In genomic region chr17:35778641-35779196, GRCh38 we compare ENCODE assay signal across 1 cellular context.
TF ChIP-seq lines count a peak whose summit lies in the region.

No MANE protein-coding gene starts in this region.

TF ChIP-seq in H1, 55 proteins besides CTCF, POLR2A, EP300 and RAD21:
- TF ChIP-seq JUN (IDR thresholded peaks at IDR 0.05; ENCODE audit: low read depth, low read length) (no peak), CHD7 (IDR thresholded peaks at IDR 0.05; ENCODE audit: insufficient replicate concordance, low read length) (no peak), TAF1 (IDR thresholded peaks at IDR 0.05; ENCODE audit: low read depth, low read length) (no peak), SIRT6 (IDR thresholded peaks at IDR 0.05; ENCODE audit: low read length) (no peak), GTF2F1 (IDR thresholded peaks at IDR 0.05; ENCODE audit: borderline replicate concordance, low read depth, low read length) (no peak), CEBPB (IDR thresholded peaks at IDR 0.05; ENCODE audit: low read depth, low read length) (no peak), CHD1 (IDR thresholded peaks at IDR 0.05; ENCODE audit: low read depth, low read length) (no peak), SIN3A (conservative IDR thresholded peaks at IDR 0.05 in 1 of 2, IDR thresholded peaks at IDR 0.05 in 1 of 2; ENCODE audit: low read depth in 1 of 2, low read length in 2 of 2) (no peak), RXRA (IDR thresholded peaks at IDR 0.05; ENCODE audit: insufficient read depth, low read depth, low read length) (no peak), KDM1A (IDR thresholded peaks at IDR 0.05; ENCODE audit: borderline replicate concordance, low read length) (no peak), TCF12 (IDR thresholded peaks at IDR 0.05; ENCODE audit: low read depth, low read length) (no peak), CBX8 (IDR thresholded peaks at IDR 0.05; ENCODE audit: borderline replicate concordance, low read depth, low read length) (no peak), TAF7 (optimal IDR thresholded peaks at IDR 0.05; ENCODE audit: borderline replicate concordance, low read depth, low read length) (no peak), SP2 (IDR thresholded peaks at IDR 0.05; ENCODE audit: low read length) (no peak), ZNF274 (IDR thresholded peaks at IDR 0.05; ENCODE audit: borderline replicate concordance, extremely low read depth, low read length) (no peak), YY1 (IDR thresholded peaks at IDR 0.05; ENCODE audit: low read depth, low read length) (no peak), SP4 (IDR thresholded peaks at IDR 0.05; ENCODE audit: low read length) (no peak), MAX (IDR thresholded peaks at IDR 0.05) (no peak), ASH2L (IDR thresholded peaks at IDR 0.05; ENCODE audit: low read length) (no peak), RNF2 (IDR thresholded peaks at IDR 0.05; ENCODE audit: borderline replicate concordance, low read depth, low read length, missing control alignments, poor library complexity, severe bottlenecking) (no peak)
